Comparison of ENCODE assay signal across 23 cellular contexts in the genomic region with DNA sequence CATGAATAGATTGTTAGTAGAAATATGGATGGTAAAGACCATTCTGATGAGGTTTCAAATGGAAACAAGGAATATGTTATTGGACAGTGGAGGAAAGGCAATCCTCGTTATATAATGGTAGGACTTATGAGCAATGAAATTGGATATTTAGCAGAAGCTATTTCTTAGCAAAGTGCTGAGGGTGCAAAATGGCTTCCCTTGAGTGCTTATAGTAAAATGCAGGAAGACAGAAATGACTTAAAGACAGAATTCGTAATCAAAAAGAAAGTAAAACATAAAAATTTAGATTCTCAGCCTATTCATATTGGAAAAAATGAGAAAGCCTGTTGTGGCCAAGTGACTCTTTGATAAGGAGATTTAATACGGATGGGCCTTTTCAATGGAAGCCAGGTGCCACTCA.
DNase-seq lines count a peak whose midpoint lies in the region; ATAC-seq, FAIRE-seq and TF ChIP-seq lines count a peak whose summit lies in the region.
"Had no signal": no experiment of that assay in that cellular context is flagged by ENCODE, and none has a peak within 500 bp of the region (broad histone marks: within the 10 kb centered on the region; RNA-seq: fewer than 3 reads in every experiment).

No MANE protein-coding gene starts in this region.

- H3K4me1 ChIP-seq in A549: peaks cover 40% of the 10 kb centered on the region
- H3K4me1 ChIP-seq in K562 (replicated peaks in 1 of 2; ENCODE audit: control insufficient read depth in 2 of 2, insufficient read depth in 2 of 2, low read length in 2 of 2): no peaks in the 10 kb centered on the region
- H3K4me1 ChIP-seq in tibial nerve: peaks cover 0 to 4% (median 0%) of the 10 kb centered on the region in 4 donors
- H3K4me1 ChIP-seq: BE2C; BLaER1 treated with 17β-estradiol and CSF1 and Interleukin-3, amounts not matched to agents 10 nM and 100 nM had no signal

- in situ Hi-C loops in K562 (cut with MboI): no loop called here

- no peak for FAIRE-seq in A549 (lab: Jason Lieb, UNC)
- no peak for FAIRE-seq in K562 (lab: Jason Lieb, UNC)
- FAIRE-seq: A204.1, GM12878, GM19239 had no signal

- H3K27me3 Mint-ChIP-seq in activated CD4-positive, alpha-beta T cell treated with anti-CD3 and anti-CD28 coated beads for 36 hours: peaks cover 4% of the 10 kb centered on the region
- H3K27me3 Mint-ChIP-seq: CD4-positive, alpha-beta T cell had no signal

- H3K27ac ChIP-seq in A549 (peak overlapping the region; percentile 69 to 72), K562 (ENCODE audit: extremely low read depth, low read depth, low read length) (no peak overlapping the region), tibial nerve (no peak overlapping the region)
- H3K27ac ChIP-seq: 22Rv1; BLaER1 treated with 17β-estradiol and CSF1 and Interleukin-3, amounts not matched to agents 10 nM and 100 nM; GM23248 had no signal

- no peak overlapping the region for H3K27ac Mint-ChIP-seq in activated CD4-positive, alpha-beta T cell treated with anti-CD3 and anti-CD28 coated beads for 36 hours
- H3K27ac Mint-ChIP-seq: CD4-positive, alpha-beta T cell; H9 had no signal

- TF ChIP-seq EP300 in A549 (IDR thresholded peaks at IDR 0.05) (no peak), K562 (IDR thresholded peaks at IDR 0.05; ENCODE audit: low read length) (no peak), tibial nerve (IDR thresholded peaks at IDR 0.05) (no peak)

- peak; percentile 23 for ATAC-seq in activated CD4-positive, alpha-beta T cell treated with anti-CD3 and anti-CD28 coated beads for 36 hours
- no peak for ATAC-seq in A549
- no peak for ATAC-seq in K562
- ATAC-seq: GM12878, HCT116 had no signal

- no TSS peak for BruUV-seq in K562 (replicated peaks; lab: Mats Ljungman, UMichigan)

- TF ChIP-seq CTCF in A549 (IDR thresholded peaks at IDR 0.05) (no peak), K562 (IDR thresholded peaks at IDR 0.05 in 2 of 3, conservative IDR thresholded peaks at IDR 0.05 in 1 of 3; ENCODE audit: insufficient read depth in 2 of 3, low read depth in 1 of 3, low read length in 3 of 3) (no peak), tibial nerve (IDR thresholded peaks at IDR 0.05) (no peak)

- peaks cover 2% of the 10 kb centered on the region for H3K9me3 Mint-ChIP-seq in activated CD4-positive, alpha-beta T cell treated with anti-CD3 and anti-CD28 coated beads for 36 hours (ENCODE audit: low read depth)

- TF ChIP-seq POLR2A in A549 (IDR thresholded peaks at IDR 0.05; ENCODE audit: low read length) (no peak), K562 (conservative IDR thresholded peaks at IDR 0.05) (no peak), tibial nerve (IDR thresholded peaks at IDR 0.05) (no peak)

- H2AFZ ChIP-seq in K562 (ENCODE audit: low read depth, low read length): no peak overlapping the region
- H2AFZ ChIP-seq: GM23248 had no signal

- H3K36me3 Mint-ChIP-seq in activated CD4-positive, alpha-beta T cell treated with anti-CD3 and anti-CD28 coated beads for 36 hours (ENCODE audit: low read depth): no peaks in the 10 kb centered on the region
- H3K36me3 Mint-ChIP-seq: CD14-positive monocyte; CD8-positive, alpha-beta memory T cell had no signal

- WGBS in A549 (ENCODE audit: missing lambda C conversion rate): 93% methylated on average over 3 of the region's 3 CpGs
- 2% methylated on average over 3 of the region's 3 CpGs for WGBS in K562 (ENCODE audit: insufficient coverage, low coverage, missing lambda C conversion rate)
- WGBS in tibial nerve, 2 donors: 83 to 86% methylated on average over 3 of the region's 3 CpGs

- no peak overlapping the region for H3K9ac ChIP-seq in K562 (ENCODE audit: insufficient read depth in 1 of 2, low read depth in 2 of 2, low read length in 2 of 2)
- H3K9ac ChIP-seq: BLaER1 treated with 17β-estradiol and CSF1 and Interleukin-3, amounts not matched to agents 10 nM and 100 nM; GM23248 had no signal

- POLR2A ChIA-PET in activated CD4-positive, alpha-beta T cell treated with anti-CD3 and anti-CD28 coated beads for 36 hours (lab: Charles Lee): no interaction called here
- POLR2A ChIA-PET in A549 (lab: Yijun Ruan, JAX): no interaction called here
- POLR2A ChIA-PET in K562 (lab: Yijun Ruan, JAX): no interaction called here

- H3K27me3 ChIP-seq in K562 (ENCODE audit: control insufficient read depth in 2 of 2, insufficient read depth in 2 of 2, low read length in 2 of 2) (no peaks in the 10 kb centered on the region; a peak in 1 of 5 replicates), tibial nerve (no peaks in the 10 kb centered on the region)
- H3K27me3 ChIP-seq: BLaER1 treated with 17β-estradiol and CSF1 and Interleukin-3, amounts not matched to agents 10 nM and 100 nM had no signal

- H3K36me3 ChIP-seq in K562 (ENCODE audit: control insufficient read depth, insufficient read depth, low read length) (no peaks in the 10 kb centered on the region), tibial nerve (no peaks in the 10 kb centered on the region)
- H3K36me3 ChIP-seq: BE2C; BLaER1 treated with 17β-estradiol and CSF1 and Interleukin-3, amounts not matched to agents 10 nM and 100 nM had no signal

- H3K4me3 ChIP-seq in A549 (no peak overlapping the region), K562 (no peak overlapping the region), tibial nerve (no peak overlapping the region)
- H3K4me3 ChIP-seq: BLaER1 treated with 17β-estradiol and CSF1 and Interleukin-3, amounts not matched to agents 10 nM and 100 nM; GM12878; GM23248 had no signal

- CTCF ChIA-PET in activated CD4-positive, alpha-beta T cell treated with anti-CD3 and anti-CD28 coated beads for 36 hours (lab: Charles Lee): interaction anchor here (0.8 kb wide), 1 partner anchor 36 kb away, joined by 3 read pairs; no protein-coding TSS in a partner anchor
- CTCF ChIA-PET in A549 (lab: Yijun Ruan, JAX): interaction anchor here (0.6 to 1.1 kb wide), 3 partner anchors 10 to 41 kb away, joined by 3 read pairs; no protein-coding TSS in a partner anchor
- CTCF ChIA-PET in K562 (lab: Yijun Ruan, JAX; ENCODE audit: low intra/inter-chr PET ratio): no interaction called here

- no peaks in the 10 kb centered on the region for H4K20me1 ChIP-seq in K562 (replicated peaks; ENCODE audit: control insufficient read depth, insufficient read depth, low read length)
- H4K20me1 ChIP-seq: BLaER1 treated with 17β-estradiol and CSF1 and Interleukin-3, amounts not matched to agents 10 nM and 100 nM had no signal

- no peaks in the 10 kb centered on the region for H3K79me2 ChIP-seq in K562 (ENCODE audit: control insufficient read depth, insufficient read depth, low read length)

- H3K4me2 ChIP-seq in A549 (peak overlapping the region; percentile 59), K562 (ENCODE audit: insufficient read depth, low read length) (no peak overlapping the region)
- H3K4me2 ChIP-seq: BLaER1 treated with 17β-estradiol and CSF1 and Interleukin-3, amounts not matched to agents 10 nM and 100 nM had no signal

- TF ChIP-seq RAD21 in A549 (conservative IDR thresholded peaks at IDR 0.05 in 1 of 2, IDR thresholded peaks at IDR 0.05 in 1 of 2) (no peak), K562 (CRISPR knock-in tag; conservative IDR thresholded peaks at IDR 0.05 in 1 of 2, IDR thresholded peaks at IDR 0.05 in 1 of 2) (no peak)

- H3K9me3 ChIP-seq in A549: no peaks in the 10 kb centered on the region
- no peaks in the 10 kb centered on the region for H3K9me3 ChIP-seq in K562 (replicated peaks; ENCODE audit: control insufficient read depth, insufficient read depth, low read depth, low read length)
- H3K9me3 ChIP-seq in tibial nerve: peaks cover 0 to 6% (median 0%) of the 10 kb centered on the region in 4 donors
- H3K9me3 ChIP-seq: BE2C had no signal

- intact Hi-C loops in activated CD4-positive, alpha-beta T cell treated with anti-CD3 and anti-CD28 coated beads for 36 hours (cut with DNase I, micrococcal nuclease): no loop called here
- intact Hi-C loops in K562 (cut with micrococcal nuclease): no loop called here

- no peaks in the 10 kb centered on the region for H3K9me1 ChIP-seq in K562 (ENCODE audit: control insufficient read depth, insufficient read depth, low read length)

- no peak for DNase-seq in activated CD4-positive, alpha-beta T cell treated with anti-CD3 and anti-CD28 coated beads for 36 hours
- no peak for DNase-seq in activated CD4-positive, alpha-beta T cell treated with anti-CD3 and anti-CD28 coated beads for 1 hour
- DNase-seq in A549 (ENCODE audit: low read depth in 1 of 2, low spot score in 1 of 2): no peak
- DNase-seq in K562 (ENCODE audit: extremely low read depth in 1 of 4, low spot score in 3 of 4): no peak
- no peak for DNase-seq in tibial nerve (ENCODE audit: low spot score in 2 of 2)
- DNase-seq in activated effector memory CD4-positive, alpha-beta T cell treated with Interleukin-2 at 50 U/mL for 16 hours: no peak
- DNase-seq: ACHN; AML-193; BE2C; CD4-positive, alpha-beta T cell; CD8-positive, alpha-beta memory T cell; DMS 273 treated with DMSO at 0.1 percent for 48 hours; DMS79; GDM1; GM23248; H9 had no signal

- H3K4me3 Mint-ChIP-seq in activated CD4-positive, alpha-beta T cell treated with anti-CD3 and anti-CD28 coated beads for 36 hours: no peak overlapping the region
- H3K4me3 Mint-ChIP-seq: CD14-positive monocyte; CD4-positive, alpha-beta T cell; CD8-positive, alpha-beta memory T cell; H9 had no signal

- H3K4me1 Mint-ChIP-seq in activated CD4-positive, alpha-beta T cell treated with anti-CD3 and anti-CD28 coated beads for 36 hours: peaks cover 6% of the 10 kb centered on the region
- H3K4me1 Mint-ChIP-seq: CD8-positive, alpha-beta memory T cell had no signal

TF ChIP-seq in A549, 52 proteins besides CTCF, POLR2A, EP300 and RAD21:
- TF ChIP-seq NPAS2 (CRISPR knock-in tag; IDR thresholded peaks at IDR 0.05; ENCODE audit: borderline replicate concordance) (no peak), PHF8 (IDR thresholded peaks at IDR 0.05; ENCODE audit: borderline replicate concordance, low read depth) (no peak), MAFK (IDR thresholded peaks at IDR 0.05; ENCODE audit: partially characterized antibody) (peak; percentile 94), FOSB (CRISPR knock-in tag; IDR thresholded peaks at IDR 0.05) (no peak)

TF ChIP-seq in K562, 482 proteins besides CTCF, POLR2A, EP300 and RAD21 (continues in another document):
- TF ChIP-seq KLF13 (tag; IDR thresholded peaks at IDR 0.05; ENCODE audit: borderline replicate concordance, low read depth): no peak
- TF ChIP-seq NBN (IDR thresholded peaks at IDR 0.05; ENCODE audit: low read depth): no peak
- TF ChIP-seq, protein P1, sequence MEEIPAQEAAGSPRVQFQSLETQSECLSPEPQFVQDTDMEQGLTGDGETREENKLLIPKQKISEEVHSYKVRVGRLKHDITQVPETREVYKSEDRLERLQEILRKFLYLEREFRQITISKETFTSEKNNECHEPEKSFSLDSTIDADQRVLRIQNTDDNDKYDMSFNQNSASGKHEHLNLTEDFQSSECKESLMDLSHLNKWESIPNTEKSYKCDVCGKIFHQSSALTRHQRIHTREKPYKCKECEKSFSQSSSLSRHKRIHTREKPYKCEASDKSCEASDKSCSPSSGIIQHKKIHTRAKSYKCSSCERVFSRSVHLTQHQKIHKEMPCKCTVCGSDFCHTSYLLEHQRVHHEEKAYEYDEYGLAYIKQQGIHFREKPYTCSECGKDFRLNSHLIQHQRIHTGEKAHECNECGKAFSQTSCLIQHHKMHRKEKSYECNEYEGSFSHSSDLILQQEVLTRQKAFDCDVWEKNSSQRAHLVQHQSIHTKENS (CRISPR knock-in tag; IDR thresholded peaks at IDR 0.05): no peak
- TF ChIP-seq GTF2E2 (tag; IDR thresholded peaks at IDR 0.05): no peak
- no peak for TF ChIP-seq ZNF589 (CRISPR knock-in tag; IDR thresholded peaks at IDR 0.05; ENCODE audit: low read depth)

Comparison
In these comparisons a context has a peak if more than half of its experiments do, and no peak if none do; other contexts are left out.
1. H3K27ac ChIP-seq: peak in A549 (2 of 2); none in K562 (single experiment) and tibial nerve (0 of 4).